In the genomic region with DNA sequence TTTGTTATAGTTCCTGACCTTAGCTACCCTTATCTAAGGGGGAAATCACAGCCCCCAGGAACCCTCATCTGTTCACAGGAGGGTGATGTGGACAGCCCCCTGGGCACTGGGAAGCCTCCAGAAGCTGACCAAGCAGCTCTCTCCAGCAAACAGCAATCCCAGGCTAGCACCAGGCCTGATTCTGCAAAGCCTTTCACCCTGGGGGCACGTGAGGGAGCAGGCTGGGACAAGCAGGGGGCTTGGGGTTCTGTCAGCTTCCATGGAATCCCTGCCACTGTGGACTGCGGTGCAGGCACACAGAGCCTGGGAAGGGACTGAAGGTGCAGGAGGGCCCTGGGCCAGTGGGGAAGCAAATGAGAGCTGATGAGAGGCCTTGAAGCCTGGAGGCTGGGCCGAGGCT, we compare ENCODE assay signal across 20 cellular contexts.
"Had no signal": no experiment of that assay in that cellular context is flagged by ENCODE, and none has a peak within 500 bp of the region (broad histone marks: within the 10 kb centered on the region; RNA-seq: fewer than 3 reads in every experiment).

No MANE protein-coding gene starts in this region.

- H3K36me3 Mint-ChIP-seq: natural killer cell treated with Interleukin-12 subunit alpha and Interleukin-12 subunit beta and Interleukin-15 and Interleukin-18, amount 100 ng/mL, for 72 hours; T-cell had no signal

- FAIRE-seq: keratinocyte had no signal

- H3K27ac ChIP-seq: adrenal gland, ascending aorta, brain microvascular endothelial cell, colonic mucosa, tibial artery, VCaP had no signal

- H3K4me3 Mint-ChIP-seq: activated naive CD8-positive, alpha-beta T cell; activated T-cell treated with anti-CD3 and anti-CD28 coated beads, Interleukin-2, amount 50 U/mL, for 24 hours; activated T-helper 17 cell treated with anti-CD3 and anti-CD28 coated beads, Interleukin-2, amount 50 U/mL, for 72 hours; mesothelial cell of epicardium; stimulated activated naive CD8-positive, alpha-beta T cell treated with anti-CD3 and anti-CD28 coated beads, Interleukin-15, Interleukin-2, amounts not matched to agents 100 ng/mL and 50 ng/mL, for 24 hours; T-cell; T-helper 2 cell treated with Interferon-gamma antibody and Interleukin-4, amounts not matched to agents 5 μg/mL and 100 μg/mL, for 36 hours had no signal

- H3K9me3 ChIP-seq: adrenal gland, ascending aorta, colonic mucosa, tibial artery had no signal

- H3K36me3 ChIP-seq: adrenal gland, ascending aorta, brain microvascular endothelial cell, colonic mucosa, tibial artery had no signal

- H3K27me3 Mint-ChIP-seq: activated naive CD8-positive, alpha-beta T cell; activated T-cell treated with anti-CD3 and anti-CD28 coated beads, Interleukin-2, amount 50 U/mL, for 24 hours; activated T-helper 17 cell treated with anti-CD3 and anti-CD28 coated beads, Interleukin-2, amount 50 U/mL, for 72 hours; natural killer cell treated with Interleukin-12 subunit alpha and Interleukin-12 subunit beta and Interleukin-15 and Interleukin-18, amount 100 ng/mL, for 72 hours; stimulated activated naive CD8-positive, alpha-beta T cell treated with anti-CD3 and anti-CD28 coated beads, Interleukin-15, Interleukin-2, amounts not matched to agents 100 ng/mL and 50 ng/mL, for 24 hours; T-cell had no signal

- H3K27ac Mint-ChIP-seq: activated naive CD8-positive, alpha-beta T cell; activated T-cell treated with anti-CD3 and anti-CD28 coated beads, Interleukin-2, amount 50 U/mL, for 24 hours; activated T-helper 17 cell treated with anti-CD3 and anti-CD28 coated beads, Interleukin-2, amount 50 U/mL, for 72 hours; mesothelial cell of epicardium; natural killer cell treated with Interleukin-12 subunit alpha and Interleukin-12 subunit beta and Interleukin-15 and Interleukin-18, amount 100 ng/mL, for 72 hours; stimulated activated naive CD8-positive, alpha-beta T cell treated with anti-CD3 and anti-CD28 coated beads, Interleukin-15, Interleukin-2, amounts not matched to agents 100 ng/mL and 50 ng/mL, for 24 hours; T-cell; T-helper 2 cell treated with Interferon-gamma antibody and Interleukin-4, amounts not matched to agents 5 μg/mL and 100 μg/mL, for 36 hours had no signal

- DNase-seq: activated CD4-positive, alpha-beta T cell treated with anti-CD3 and anti-CD28 coated beads, Interleukin-2, amount 50 U/mL, for 1 hour; activated CD4-positive, CD25-positive, alpha-beta regulatory T cell treated with anti-CD3 and anti-CD28 coated beads, Interleukin-2, amount 50 U/mL, for 72 hours; activated T-cell treated with anti-CD3 and anti-CD28 coated beads, Interleukin-2, amount 50 U/mL, for 24 hours; adrenal gland; brain microvascular endothelial cell; colonic mucosa; stimulated activated CD4-positive, alpha-beta T cell treated with anti-CD3 and anti-CD28 coated beads, Interleukin-4, amount 100 ng/mL, for 24 hours; substantia nigra; T-cell; tibial artery had no signal

- H3K27me3 ChIP-seq: adrenal gland, ascending aorta, brain microvascular endothelial cell, colonic mucosa, tibial artery had no signal

- H3K9me3 Mint-ChIP-seq: activated T-cell treated with anti-CD3 and anti-CD28 coated beads, Interleukin-2, amount 50 U/mL, for 24 hours; activated T-helper 17 cell treated with anti-CD3 and anti-CD28 coated beads, Interleukin-2, amount 50 U/mL, for 72 hours; mesothelial cell of epicardium; natural killer cell treated with Interleukin-12 subunit alpha and Interleukin-12 subunit beta and Interleukin-15 and Interleukin-18, amount 100 ng/mL, for 72 hours; stimulated activated naive CD8-positive, alpha-beta T cell treated with anti-CD3 and anti-CD28 coated beads, Interleukin-15, Interleukin-2, amounts not matched to agents 100 ng/mL and 50 ng/mL, for 24 hours; T-cell; T-helper 2 cell treated with Interferon-gamma antibody and Interleukin-4, amounts not matched to agents 5 μg/mL and 100 μg/mL, for 36 hours had no signal

- ATAC-seq: activated T-helper 17 cell treated with anti-CD3 and anti-CD28 coated beads, Interleukin-2, amount 50 U/mL, for 72 hours; left lobe of liver; natural killer cell treated with Interleukin-12 subunit alpha and Interleukin-12 subunit beta and Interleukin-15 and Interleukin-18, amount 100 ng/mL, for 72 hours; T-cell had no signal

- H3K4me3 ChIP-seq: adrenal gland, ascending aorta, colonic mucosa, tibial artery had no signal
